ENCODE assay signal across 1 cellular context in the genomic region with DNA sequence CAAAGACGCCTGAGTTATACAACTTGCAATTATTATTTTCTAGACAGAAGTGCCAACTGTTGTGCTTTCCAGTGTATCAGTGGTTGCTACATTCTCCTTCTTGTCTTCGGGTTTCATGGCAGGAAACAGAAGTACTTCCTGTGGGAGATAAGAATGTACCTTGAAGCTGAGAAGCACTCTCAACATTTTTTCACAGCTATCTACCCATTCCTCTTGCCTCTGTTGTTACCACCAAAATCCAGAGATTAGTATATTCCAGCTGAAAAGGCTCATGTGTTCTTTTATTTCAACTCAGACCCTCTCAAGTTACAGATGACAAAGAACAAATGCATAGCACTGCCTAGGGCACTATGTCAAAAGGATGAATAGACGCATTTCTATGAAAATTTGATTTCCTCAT.
TF ChIP-seq lines count a peak whose summit lies in the region.

No MANE protein-coding gene starts in this region.

TF ChIP-seq in K562, 482 proteins besides CTCF, POLR2A, EP300 and RAD21:
- TF ChIP-seq ETV1 (tag; conservative IDR thresholded peaks at IDR 0.05; ENCODE audit: low read depth) (peak; percentile 59; the same call in 1 of the 2 replicates), PHF20 (IDR thresholded peaks at IDR 0.05; ENCODE audit: partially characterized antibody) (no peak), CBFA2T2 (conservative IDR thresholded peaks at IDR 0.05) (peak; percentile 20; the same call in 1 of the 2 replicates), CBFA2T3 (IDR thresholded peaks at IDR 0.05) (peak; percentile 63), HDAC6 (IDR thresholded peaks at IDR 0.05; ENCODE audit: low read depth, low read length) (no peak), BRCA1 (IDR thresholded peaks at IDR 0.05) (no peak), BRCA1 (CRISPR knock-in tag; IDR thresholded peaks at IDR 0.05) (no peak), CBFB (CRISPR knock-in tag; IDR thresholded peaks at IDR 0.05) (no peak), ATF7 (IDR thresholded peaks at IDR 0.05) (no peak), TEAD4 (IDR thresholded peaks at IDR 0.05; ENCODE audit: low read length) (0 out of 2 replicates have a peak, but pooled peaks have one; percentile 8), TEAD4 (CRISPR knock-in tag; IDR thresholded peaks at IDR 0.05; ENCODE audit: borderline replicate concordance) (no peak), SP2 (IDR thresholded peaks at IDR 0.05; ENCODE audit: extremely low read depth, low read depth, low read length, poor library complexity, severe bottlenecking) (no peak), ZNF224 (CRISPR knock-in tag; IDR thresholded peaks at IDR 0.05) (no peak), NR1H2 (CRISPR knock-in tag; IDR thresholded peaks at IDR 0.05) (no peak), CC2D1A (IDR thresholded peaks at IDR 0.05) (no peak), ARID1B (IDR thresholded peaks at IDR 0.05) (peak; percentile 39), TCF15 (CRISPR knock-in tag; IDR thresholded peaks at IDR 0.05) (no peak), ZNF586 (CRISPR knock-in tag; conservative IDR thresholded peaks at IDR 0.05) (no peak), CBX5 (IDR thresholded peaks at IDR 0.05; ENCODE audit: borderline replicate concordance, low read depth) (no peak), POLR2AphosphoS5 (IDR thresholded peaks at IDR 0.05; ENCODE audit: control insufficient read depth, insufficient read depth, low read depth, low read length) (no peak), EGR1 (conservative IDR thresholded peaks at IDR 0.05) (no peak), CAMTA2 (CRISPR knock-in tag; conservative IDR thresholded peaks at IDR 0.05) (no peak), RNF2 (IDR thresholded peaks at IDR 0.05) (no peak), ATF6 (CRISPR knock-in tag; IDR thresholded peaks at IDR 0.05) (no peak), GABPA (tag; conservative IDR thresholded peaks at IDR 0.05; ENCODE audit: low read depth) (peak; percentile 68), HDAC2 (IDR thresholded peaks at IDR 0.05) (no peak), SETDB1 (IDR thresholded peaks at IDR 0.05; ENCODE audit: low read length) (no peak), RCOR1 (IDR thresholded peaks at IDR 0.05; ENCODE audit: borderline replicate concordance in 1 of 2, low read depth in 2 of 2, low read length in 2 of 2) (no peak), HMG20A (CRISPR knock-in tag; conservative IDR thresholded peaks at IDR 0.05) (no peak), ZNF280A (IDR thresholded peaks at IDR 0.05; ENCODE audit: low read depth, partially characterized antibody) (no peak), SMARCB1 (IDR thresholded peaks at IDR 0.05; ENCODE audit: insufficient read length, low read depth) (no peak), TCF3 (CRISPR knock-in tag; IDR thresholded peaks at IDR 0.05) (0 out of 2 replicates have a peak, but pooled peaks have one; percentile 15), NFXL1 (CRISPR knock-in tag; IDR thresholded peaks at IDR 0.05) (no peak), ZFP36 (IDR thresholded peaks at IDR 0.05; ENCODE audit: low read depth, low read length, partially characterized antibody) (no peak), ARHGAP35 (IDR thresholded peaks at IDR 0.05; ENCODE audit: partially characterized antibody) (no peak), BACH1 (tag; IDR thresholded peaks at IDR 0.05) (no peak)
- TF ChIP-seq, protein P1, sequence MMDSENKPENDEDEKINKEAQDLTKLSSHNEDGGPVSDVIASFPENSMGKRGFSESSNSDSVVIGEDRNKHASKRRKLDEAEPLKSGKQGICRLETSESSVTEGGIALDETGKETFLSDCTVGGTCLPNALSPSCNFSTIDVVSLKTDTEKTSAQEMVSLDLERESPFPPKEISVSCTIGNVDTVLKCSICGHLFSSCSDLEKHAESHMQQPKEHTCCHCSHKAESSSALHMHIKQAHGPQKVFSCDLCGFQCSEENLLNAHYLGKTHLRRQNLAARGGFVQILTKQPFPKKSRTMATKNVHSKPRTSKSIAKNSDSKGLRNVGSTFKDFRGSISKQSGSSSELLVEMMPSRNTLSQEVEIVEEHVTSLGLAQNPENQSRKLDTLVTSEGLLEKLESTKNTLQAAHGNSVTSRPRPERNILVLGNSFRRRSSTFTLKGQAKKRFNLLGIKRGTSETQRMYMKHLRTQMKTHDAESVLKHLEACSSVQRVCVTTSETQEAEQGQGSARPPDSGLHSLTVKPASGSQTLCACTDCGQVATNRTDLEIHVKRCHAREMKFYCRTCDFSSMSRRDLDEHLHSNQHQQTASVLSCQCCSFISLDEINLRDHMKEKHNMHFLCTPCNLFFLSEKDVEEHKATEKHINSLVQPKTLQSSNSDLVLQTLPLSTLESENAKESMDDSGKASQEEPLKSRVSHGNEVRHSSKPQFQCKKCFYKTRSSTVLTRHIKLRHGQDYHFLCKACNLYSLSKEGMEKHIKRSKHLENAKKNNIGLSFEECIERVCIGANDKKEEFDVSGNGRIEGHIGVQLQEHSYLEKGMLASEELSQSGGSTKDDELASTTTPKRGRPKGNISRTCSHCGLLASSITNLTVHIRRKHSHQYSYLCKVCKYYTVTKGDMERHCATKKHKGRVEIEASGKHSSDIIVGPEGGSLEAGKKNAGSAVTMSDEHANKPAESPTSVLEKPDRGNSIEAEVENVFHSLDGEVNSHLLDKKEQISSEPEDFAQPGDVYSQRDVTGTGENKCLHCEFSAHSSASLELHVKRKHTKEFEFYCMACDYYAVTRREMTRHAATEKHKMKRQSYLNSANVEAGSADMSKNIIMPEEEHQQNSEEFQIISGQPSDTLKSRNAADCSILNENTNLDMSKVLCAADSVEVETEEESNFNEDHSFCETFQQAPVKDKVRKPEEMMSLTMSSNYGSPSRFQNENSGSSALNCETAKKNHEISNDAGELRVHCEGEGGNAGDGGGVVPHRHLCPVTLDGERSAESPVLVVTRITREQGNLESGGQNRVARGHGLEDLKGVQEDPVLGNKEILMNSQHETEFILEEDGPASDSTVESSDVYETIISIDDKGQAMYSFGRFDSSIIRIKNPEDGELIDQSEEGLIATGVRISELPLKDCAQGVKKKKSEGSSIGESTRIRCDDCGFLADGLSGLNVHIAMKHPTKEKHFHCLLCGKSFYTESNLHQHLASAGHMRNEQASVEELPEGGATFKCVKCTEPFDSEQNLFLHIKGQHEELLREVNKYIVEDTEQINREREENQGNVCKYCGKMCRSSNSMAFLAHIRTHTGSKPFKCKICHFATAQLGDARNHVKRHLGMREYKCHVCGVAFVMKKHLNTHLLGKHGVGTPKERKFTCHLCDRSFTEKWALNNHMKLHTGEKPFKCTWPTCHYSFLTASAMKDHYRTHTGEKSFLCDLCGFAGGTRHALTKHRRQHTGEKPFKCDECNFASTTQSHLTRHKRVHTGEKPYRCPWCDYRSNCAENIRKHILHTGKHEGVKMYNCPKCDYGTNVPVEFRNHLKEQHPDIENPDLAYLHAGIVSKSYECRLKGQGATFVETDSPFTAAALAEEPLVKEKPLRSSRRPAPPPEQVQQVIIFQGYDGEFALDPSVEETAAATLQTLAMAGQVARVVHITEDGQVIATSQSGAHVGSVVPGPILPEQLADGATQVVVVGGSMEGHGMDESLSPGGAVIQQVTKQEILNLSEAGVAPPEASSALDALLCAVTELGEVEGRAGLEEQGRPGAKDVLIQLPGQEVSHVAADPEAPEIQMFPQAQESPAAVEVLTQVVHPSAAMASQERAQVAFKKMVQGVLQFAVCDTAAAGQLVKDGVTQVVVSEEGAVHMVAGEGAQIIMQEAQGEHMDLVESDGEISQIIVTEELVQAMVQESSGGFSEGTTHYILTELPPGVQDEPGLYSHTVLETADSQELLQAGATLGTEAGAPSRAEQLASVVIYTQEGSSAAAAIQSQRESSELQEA (IDR thresholded peaks at IDR 0.05; ENCODE audit: low read depth): no peak
- TF ChIP-seq, protein P2, sequence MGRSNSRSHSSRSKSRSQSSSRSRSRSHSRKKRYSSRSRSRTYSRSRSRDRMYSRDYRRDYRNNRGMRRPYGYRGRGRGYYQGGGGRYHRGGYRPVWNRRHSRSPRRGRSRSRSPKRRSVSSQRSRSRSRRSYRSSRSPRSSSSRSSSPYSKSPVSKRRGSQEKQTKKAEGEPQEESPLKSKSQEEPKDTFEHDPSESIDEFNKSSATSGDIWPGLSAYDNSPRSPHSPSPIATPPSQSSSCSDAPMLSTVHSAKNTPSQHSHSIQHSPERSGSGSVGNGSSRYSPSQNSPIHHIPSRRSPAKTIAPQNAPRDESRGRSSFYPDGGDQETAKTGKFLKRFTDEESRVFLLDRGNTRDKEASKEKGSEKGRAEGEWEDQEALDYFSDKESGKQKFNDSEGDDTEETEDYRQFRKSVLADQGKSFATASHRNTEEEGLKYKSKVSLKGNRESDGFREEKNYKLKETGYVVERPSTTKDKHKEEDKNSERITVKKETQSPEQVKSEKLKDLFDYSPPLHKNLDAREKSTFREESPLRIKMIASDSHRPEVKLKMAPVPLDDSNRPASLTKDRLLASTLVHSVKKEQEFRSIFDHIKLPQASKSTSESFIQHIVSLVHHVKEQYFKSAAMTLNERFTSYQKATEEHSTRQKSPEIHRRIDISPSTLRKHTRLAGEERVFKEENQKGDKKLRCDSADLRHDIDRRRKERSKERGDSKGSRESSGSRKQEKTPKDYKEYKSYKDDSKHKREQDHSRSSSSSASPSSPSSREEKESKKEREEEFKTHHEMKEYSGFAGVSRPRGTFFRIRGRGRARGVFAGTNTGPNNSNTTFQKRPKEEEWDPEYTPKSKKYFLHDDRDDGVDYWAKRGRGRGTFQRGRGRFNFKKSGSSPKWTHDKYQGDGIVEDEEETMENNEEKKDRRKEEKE (IDR thresholded peaks at IDR 0.05; ENCODE audit: borderline replicate concordance in 1 of 2, control insufficient read depth in 1 of 2, low read depth in 2 of 2, low read length in 1 of 2): no peak
